ENCODE assay signal across 9 cellular contexts in genomic region chr20:41318271-41318649, GRCh38. TPM values are rescaled to one million over a fixed set of nuclear protein-coding genes. Genes with fewer than 3 reads are reported as not detected.
DNase-seq lines count a peak whose midpoint lies in the region; ATAC-seq, FAIRE-seq and TF ChIP-seq lines count a peak whose summit lies in the region.
"Had no signal": no experiment of that assay in that cellular context is flagged by ENCODE, and none has a peak within 500 bp of the region (broad histone marks: within the 10 kb centered on the region; RNA-seq: fewer than 3 reads in every experiment).

No MANE protein-coding gene starts in this region.

- H2AFZ ChIP-seq in HepG2 (ENCODE audit: low read length): peak overlapping the region; percentile 58

- H3K4me2 ChIP-seq in HepG2 (ENCODE audit: low read depth, low read length): peak overlapping the region; percentile 100

- H3K36me3 ChIP-seq in HepG2 (replicated peaks in 1 of 2; ENCODE audit: control insufficient read depth in 1 of 2, insufficient read depth in 2 of 2, low read length in 2 of 2) (no peaks in the 10 kb centered on the region), transverse colon (no peaks in the 10 kb centered on the region)

- H3K9ac ChIP-seq in HepG2 (ENCODE audit: insufficient read depth, low read depth, low read length): peak overlapping the region; percentile 77

- TSS peak; percentile 99 for BruUV-seq in HepG2 (replicated peaks; lab: Mats Ljungman, UMichigan)

- CTCF ChIA-PET in activated naive CD4-positive, alpha-beta T cell treated with anti-CD3 and anti-CD28 coated beads for 36 hours (lab: Charles Lee): interaction anchor here (1.2 to 1.4 kb wide), 2 partner anchors 21 to 350 kb away, joined by 3 read pairs; no protein-coding TSS in a partner anchor
- CTCF ChIA-PET in HepG2 (lab: Yijun Ruan, JAX; ENCODE audit: low intra/inter-chr PET ratio, low total read pairs): no interaction called here

- TF ChIP-seq POLR2A in HepG2 (IDR thresholded peaks at IDR 0.05; ENCODE audit: insufficient read depth in 1 of 2, low read depth in 2 of 2, low read length in 2 of 2) (no peak), transverse colon (IDR thresholded peaks at IDR 0.05) (no peak)

- WGBS in HepG2 (ENCODE audit: low lambda C conversion rate): 1% methylated on average over 5 of the region's 5 CpGs
- 31 to 44% methylated on average over 5 of the region's 5 CpGs for WGBS in transverse colon (ENCODE audit: low coverage in 1 of 2), 2 donors

- TF ChIP-seq CTCF in HepG2 (CRISPR knock-in tag; IDR thresholded peaks at IDR 0.05) (no peak), transverse colon (IDR thresholded peaks at IDR 0.05) (no peak)

- peak overlapping the region; percentile 64 for H3K4me3 Mint-ChIP-seq in activated naive CD4-positive, alpha-beta T cell treated with anti-CD3 and anti-CD28 coated beads for 36 hours
- peak overlapping the region; percentile 63 for H3K4me3 Mint-ChIP-seq in activated naive CD8-positive, alpha-beta T cell treated with anti-CD3 and anti-CD28 coated beads, Interleukin-2, amount 50 U/mL, for 24 hours

- no peak for FAIRE-seq in HepG2 (lab: Jason Lieb, UNC)

- H3K4me1 ChIP-seq in HepG2 (ENCODE audit: insufficient read depth, low read length): peaks cover 47% of the 10 kb centered on the region
- peaks cover 6 to 50% (median 31%) of the 10 kb centered on the region in 4 donors for H3K4me1 ChIP-seq in transverse colon

- H3K27ac ChIP-seq in HepG2 (ENCODE audit: extremely low read length, insufficient read depth, low read length): peak overlapping the region; percentile 68
- peak overlapping the region; percentile 83 to 92 (median 88) for H3K27ac ChIP-seq in transverse colon

- H3K9me3 Mint-ChIP-seq in activated naive CD4-positive, alpha-beta T cell treated with anti-CD3 and anti-CD28 coated beads for 36 hours: no peaks in the 10 kb centered on the region
- no peaks in the 10 kb centered on the region for H3K9me3 Mint-ChIP-seq in activated naive CD8-positive, alpha-beta T cell treated with anti-CD3 and anti-CD28 coated beads, Interleukin-2, amount 50 U/mL, for 24 hours

- H3K27me3 Mint-ChIP-seq in activated naive CD4-positive, alpha-beta T cell treated with anti-CD3 and anti-CD28 coated beads for 36 hours (ENCODE audit: low read depth): no peaks in the 10 kb centered on the region
- no peaks in the 10 kb centered on the region for H3K27me3 Mint-ChIP-seq in activated naive CD8-positive, alpha-beta T cell treated with anti-CD3 and anti-CD28 coated beads, Interleukin-2, amount 50 U/mL, for 24 hours

- H3K9me3 ChIP-seq in HepG2 (ENCODE audit: low read length): no peaks in the 10 kb centered on the region
- no peaks in the 10 kb centered on the region for H3K9me3 ChIP-seq in transverse colon

- intact Hi-C loops in activated naive CD4-positive, alpha-beta T cell treated with anti-CD3 and anti-CD28 coated beads for 36 hours (cut with micrococcal nuclease): loop anchor here (5.0 kb wide), 2 partner anchors 161 to 291 kb away; partner anchors contain the start of gene TOP1
- intact Hi-C loops in HepG2 (cut with micrococcal nuclease; ENCODE audit: unreplicated experiment): loop anchor here (5.0 kb wide), 1 partner anchor 86 kb away; no protein-coding TSS in a partner anchor
- intact Hi-C loops in transverse colon (cut with DNase I; ENCODE audit: low total_unique reads): loop anchor here (5.0 kb wide), 1 partner anchor 71 kb away; no protein-coding TSS in a partner anchor

- peaks cover 29% of the 10 kb centered on the region for H3K4me1 Mint-ChIP-seq in activated naive CD4-positive, alpha-beta T cell treated with anti-CD3 and anti-CD28 coated beads for 36 hours (ENCODE audit: low read depth)
- peaks cover 34% of the 10 kb centered on the region for H3K4me1 Mint-ChIP-seq in activated naive CD8-positive, alpha-beta T cell treated with anti-CD3 and anti-CD28 coated beads, Interleukin-2, amount 50 U/mL, for 24 hours

- no peaks in the 10 kb centered on the region for H4K20me1 ChIP-seq in HepG2 (ENCODE audit: insufficient read depth, low read length)

- H3K36me3 Mint-ChIP-seq in activated naive CD4-positive, alpha-beta T cell treated with anti-CD3 and anti-CD28 coated beads for 36 hours (ENCODE audit: low read depth): no peaks in the 10 kb centered on the region
- no peaks in the 10 kb centered on the region for H3K36me3 Mint-ChIP-seq in activated naive CD8-positive, alpha-beta T cell treated with anti-CD3 and anti-CD28 coated beads, Interleukin-2, amount 50 U/mL, for 24 hours (ENCODE audit: low read depth)

- peak overlapping the region; percentile 75 to 91 (median 91) for H3K4me3 ChIP-seq in HepG2 (replicated peaks in 1 of 3; ENCODE audit: insufficient read depth in 1 of 3, low read depth in 2 of 3, low read length in 3 of 3)
- H3K4me3 ChIP-seq in transverse colon: peak overlapping the region in 2 of 4 donors; percentile 67 to 69

- POLR2A ChIA-PET in HepG2 (lab: Yijun Ruan, JAX): interaction anchor here (1.4 to 2.6 kb wide), 3 partner anchors 11 to 169 kb away, joined by 3 to 16 read pairs (median 8); partner anchors contain the start of gene LPIN3

- DNase-seq in activated naive CD4-positive, alpha-beta T cell treated with anti-CD3 and anti-CD28 coated beads for 36 hours: no peak
- DNase-seq in activated naive CD4-positive, alpha-beta T cell treated with anti-CD3 and anti-CD28 coated beads, Interleukin-2, amount 50 U/mL, for 16 hours: no peak
- no peak for DNase-seq in activated naive CD8-positive, alpha-beta T cell treated with anti-CD3 and anti-CD28 coated beads, Interleukin-2, amount 50 U/mL, for 24 hours
- DNase-seq in HepG2 (ENCODE audit: low spot score) (peak; percentile 39), transverse colon (no peak), DMS 273 (lab: John Stamatoyannopoulos, UW; ENCODE audit: unreplicated experiment) (no peak), medulla oblongata (ENCODE audit: extremely low spot score) (no peak)

- no peak for ATAC-seq in activated naive CD8-positive, alpha-beta T cell treated with anti-CD3 and anti-CD28 coated beads, Interleukin-2, amount 50 U/mL, for 24 hours
- ATAC-seq in HepG2: peak; percentile 4
- no peak for ATAC-seq in HG02798 (IDR thresholded peaks at IDR 0.05; ENCODE audit: poor library complexity, unreplicated experiment)

- in situ Hi-C loops in HepG2 (cut with HindIII; ENCODE audit: extremely low pct_ligation_motif_present, low pct_unique_long_range_greater_than_20kb): no loop called here
- in situ Hi-C loops in transverse colon (cut with MboI; ENCODE audit: low pct_ligation_motif_present in 1 of 4, low pct_unique_long_range_greater_than_20kb in 1 of 4, low sequenced_read_pairs in 3 of 4): no loop called here

- no peak overlapping the region for H3K27ac Mint-ChIP-seq in activated naive CD4-positive, alpha-beta T cell treated with anti-CD3 and anti-CD28 coated beads for 36 hours
- H3K27ac Mint-ChIP-seq in activated naive CD8-positive, alpha-beta T cell treated with anti-CD3 and anti-CD28 coated beads, Interleukin-2, amount 50 U/mL, for 24 hours: no peak overlapping the region

- no peak for TF ChIP-seq RAD21 in HepG2 (CRISPR knock-in tag; IDR thresholded peaks at IDR 0.05)

- H3K79me2 ChIP-seq in HepG2 (ENCODE audit: insufficient read depth, low read length): peaks cover 15% of the 10 kb centered on the region

- TF ChIP-seq EP300 in HepG2 (IDR thresholded peaks at IDR 0.05; ENCODE audit: low read depth in 2 of 2, low read length in 2 of 2) (no peak), HepG2 (CRISPR knock-in tag; IDR thresholded peaks at IDR 0.05; ENCODE audit: borderline replicate concordance) (no peak), transverse colon (IDR thresholded peaks at IDR 0.05; ENCODE audit: low read depth) (no peak)

- H3K27me3 ChIP-seq in HepG2 (ENCODE audit: control insufficient read depth in 1 of 2, insufficient read depth in 2 of 2, low read length in 2 of 2) (peaks cover 0 to 3% of the 10 kb centered on the region in 2 experiments; a peak in 1 of 5 replicates), transverse colon (no peaks in the 10 kb centered on the region)

RNA-seq across cellular contexts. Expression of gene ZHX3, which starts 0.7 kb away (rescaled TPM):
- 1 to 10 TPM; 9.4 to 9.9 TPM for total RNA-seq in activated naive CD4-positive, alpha-beta T cell treated with anti-CD3 and anti-CD28 coated beads for 36 hours
- total RNA-seq in HepG2 (2016; rRNA removed; fragmentation: Illumina TruSeq; extraction: Trizol) (11.7 and 13.0 TPM in 2 replicates), transverse colon (10 to 100 TPM; 22.7 to 34.8 (median 26.4) TPM)
- 7.8 and 8.9 TPM in 2 replicates for total RNA-seq in HepG2 (2016; cell fraction: cytosol; rRNA removed; fragmentation: Illumina TruSeq; extraction: Trizol; ENCODE audit: low read depth)
- total RNA-seq in HepG2 (2016; cell fraction: insoluble cytoplasmic fraction; rRNA removed; fragmentation: Illumina TruSeq; extraction: Trizol): 11.9 and 13.9 TPM in 2 replicates
- total RNA-seq in HepG2 (2016; cell fraction: membrane; rRNA removed; fragmentation: Illumina TruSeq; extraction: Trizol): 9.7 and 11.7 TPM in 2 replicates
- 13.8 and 17.1 TPM in 2 replicates for total RNA-seq in HepG2 (2016; cell fraction: nucleus; rRNA removed; fragmentation: Illumina TruSeq; extraction: Trizol)
- 8.1 and 8.4 TPM in 2 replicates for polyA plus RNA-seq in HepG2 (2011; rRNA removed)
- 3.7 and 3.9 TPM in 2 replicates for polyA plus RNA-seq in HepG2 (2011; cell fraction: cytosol; rRNA removed)
- polyA plus RNA-seq in HepG2 (2011; cell fraction: nucleus; rRNA removed): 9.0 and 9.8 TPM in 2 replicates
- polyA plus RNA-seq in HepG2 (2012): 8.2 and 8.7 TPM in 2 replicates
- polyA plus RNA-seq in HepG2 (2016; cell fraction: cytosol; fragmentation: Illumina TruSeq; extraction: Trizol; ENCODE audit: low read depth): 8.5 and 10.7 TPM in 2 replicates
- polyA plus RNA-seq in HepG2 (2016; cell fraction: insoluble cytoplasmic fraction; fragmentation: Illumina TruSeq; extraction: Trizol; ENCODE audit: low read depth): 11.8 and 13.5 TPM in 2 replicates
- polyA plus RNA-seq in HepG2 (2016; cell fraction: membrane; fragmentation: Illumina TruSeq; extraction: Trizol; ENCODE audit: low read depth): 8.4 and 11.6 TPM in 2 replicates
- 15.2 and 17.6 TPM in 2 replicates for polyA plus RNA-seq in HepG2 (2016; cell fraction: nucleus; fragmentation: Illumina TruSeq; extraction: Trizol; ENCODE audit: insufficient read depth, low read depth)
- 14.5 and 16.9 TPM in 2 replicates for polyA minus RNA-seq in HepG2 (2011; rRNA and poly(A)+ RNA removed; ENCODE audit: low replicate concordance)
- polyA minus RNA-seq in HepG2 (2011; cell fraction: cytosol; rRNA and poly(A)+ RNA removed): 4.8 and 7.9 TPM in 2 replicates
- polyA minus RNA-seq in HepG2 (2011; cell fraction: nucleus; rRNA and poly(A)+ RNA removed): 8.8 and 10.6 TPM in 2 replicates

RNA-seq across cellular contexts. Expression of gene LPIN3, which starts 22.4 kb away (rescaled TPM):
- total RNA-seq in activated naive CD4-positive, alpha-beta T cell treated with anti-CD3 and anti-CD28 coated beads for 36 hours: 1 to 10 TPM in 1 of 2 experiments, under 1 TPM in 1; 0.84 to 1.0 TPM
- total RNA-seq in HepG2 (2016; rRNA removed; fragmentation: Illumina TruSeq; extraction: Trizol) (3.5 and 14.2 TPM in 2 replicates), transverse colon (100 to 1,000 TPM in 2 of 4 donors, 10 to 100 TPM in 2; 96.9 to 263 (median 134) TPM)
- total RNA-seq in HepG2 (2016; cell fraction: cytosol; rRNA removed; fragmentation: Illumina TruSeq; extraction: Trizol; ENCODE audit: low read depth): 1.1 and 1.2 TPM in 2 replicates
- 2.8 and 12.1 TPM in 2 replicates for total RNA-seq in HepG2 (2016; cell fraction: insoluble cytoplasmic fraction; rRNA removed; fragmentation: Illumina TruSeq; extraction: Trizol)
- total RNA-seq in HepG2 (2016; cell fraction: membrane; rRNA removed; fragmentation: Illumina TruSeq; extraction: Trizol): 1.00 and 1.4 TPM in 2 replicates
- 17.9 and 18.2 TPM in 2 replicates for total RNA-seq in HepG2 (2016; cell fraction: nucleus; rRNA removed; fragmentation: Illumina TruSeq; extraction: Trizol)
- 28.6 and 43.6 TPM in 2 replicates for polyA plus RNA-seq in HepG2 (2011; rRNA removed)
- polyA plus RNA-seq in HepG2 (2011; cell fraction: cytosol; rRNA removed): 3.2 and 4.6 TPM in 2 replicates
- polyA plus RNA-seq in HepG2 (2011; cell fraction: nucleus; rRNA removed): 337 and 399 TPM in 2 replicates
- 15.0 and 15.8 TPM in 2 replicates for polyA plus RNA-seq in HepG2 (2012)
- polyA plus RNA-seq in HepG2 (2016; cell fraction: cytosol; fragmentation: Illumina TruSeq; extraction: Trizol; ENCODE audit: low read depth): 0.34 and 0.35 TPM in 2 replicates
- polyA plus RNA-seq in HepG2 (2016; cell fraction: insoluble cytoplasmic fraction; fragmentation: Illumina TruSeq; extraction: Trizol; ENCODE audit: low read depth): 1.9 and 3.7 TPM in 2 replicates
- 0.42 and 0.58 TPM in 2 replicates for polyA plus RNA-seq in HepG2 (2016; cell fraction: membrane; fragmentation: Illumina TruSeq; extraction: Trizol; ENCODE audit: low read depth)
- polyA plus RNA-seq in HepG2 (2016; cell fraction: nucleus; fragmentation: Illumina TruSeq; extraction: Trizol; ENCODE audit: insufficient read depth, low read depth): 71.3 and 85.0 TPM in 2 replicates
- polyA minus RNA-seq in HepG2 (2011; rRNA and poly(A)+ RNA removed; ENCODE audit: low replicate concordance): 5.4 and 16.3 TPM in 2 replicates
- polyA minus RNA-seq in HepG2 (2011; cell fraction: cytosol; rRNA and poly(A)+ RNA removed): 4.1 and 4.4 TPM in 2 replicates
- polyA minus RNA-seq in HepG2 (2011; cell fraction: nucleus; rRNA and poly(A)+ RNA removed): 35.8 and 39.4 TPM in 2 replicates

RNA-seq across cellular contexts. Expression of gene EMILIN3, which starts 48.4 kb away (rescaled TPM):
- not detected for total RNA-seq in activated naive CD4-positive, alpha-beta T cell treated with anti-CD3 and anti-CD28 coated beads for 36 hours
- total RNA-seq in HepG2 (2016; rRNA removed; fragmentation: Illumina TruSeq; extraction: Trizol) (0.14 and 0.29 TPM in 2 replicates), transverse colon (1 to 10 TPM in 2 of 4 donors, under 1 TPM in 2; 0.40 to 1.5 (median 0.90) TPM)
- 0.10 TPM in 1 of 2 replicates, not detected in the other for total RNA-seq in HepG2 (2016; cell fraction: cytosol; rRNA removed; fragmentation: Illumina TruSeq; extraction: Trizol; ENCODE audit: low read depth)
- 0.16 and 0.28 TPM in 2 replicates for total RNA-seq in HepG2 (2016; cell fraction: insoluble cytoplasmic fraction; rRNA removed; fragmentation: Illumina TruSeq; extraction: Trizol)
- total RNA-seq in HepG2 (2016; cell fraction: membrane; rRNA removed; fragmentation: Illumina TruSeq; extraction: Trizol): 0.09 and 0.10 TPM in 2 replicates
- 0.16 TPM in 2 replicates for total RNA-seq in HepG2 (2016; cell fraction: nucleus; rRNA removed; fragmentation: Illumina TruSeq; extraction: Trizol)
- polyA plus RNA-seq in HepG2 (2011; rRNA removed): 0.25 and 0.27 TPM in 2 replicates
- 0.23 and 0.36 TPM in 2 replicates for polyA plus RNA-seq in HepG2 (2011; cell fraction: cytosol; rRNA removed)
- polyA plus RNA-seq in HepG2 (2011; cell fraction: nucleus; rRNA removed): 0.29 and 0.35 TPM in 2 replicates
- polyA plus RNA-seq in HepG2 (2012): 0.50 and 0.56 TPM in 2 replicates
- not detected in 2 replicates for polyA plus RNA-seq in HepG2 (2016; cell fraction: cytosol; fragmentation: Illumina TruSeq; extraction: Trizol; ENCODE audit: low read depth)
- 0.10 and 0.19 TPM in 2 replicates for polyA plus RNA-seq in HepG2 (2016; cell fraction: insoluble cytoplasmic fraction; fragmentation: Illumina TruSeq; extraction: Trizol; ENCODE audit: low read depth)
- polyA plus RNA-seq in HepG2 (2016; cell fraction: membrane; fragmentation: Illumina TruSeq; extraction: Trizol; ENCODE audit: low read depth): 0.05 and 0.09 TPM in 2 replicates
- 0.38 and 0.41 TPM in 2 replicates for polyA plus RNA-seq in HepG2 (2016; cell fraction: nucleus; fragmentation: Illumina TruSeq; extraction: Trizol; ENCODE audit: insufficient read depth, low read depth)
- polyA minus RNA-seq in HepG2 (2011; rRNA and poly(A)+ RNA removed; ENCODE audit: low replicate concordance): 0.05 and 1.5 TPM in 2 replicates
- 0.18 and 0.20 TPM in 2 replicates for polyA minus RNA-seq in HepG2 (2011; cell fraction: cytosol; rRNA and poly(A)+ RNA removed)
- 0.13 TPM in 1 of 2 replicates, not detected in the other for polyA minus RNA-seq in HepG2 (2011; cell fraction: nucleus; rRNA and poly(A)+ RNA removed)
- total RNA-seq: myocyte had no signal
